In the genomic region with DNA sequence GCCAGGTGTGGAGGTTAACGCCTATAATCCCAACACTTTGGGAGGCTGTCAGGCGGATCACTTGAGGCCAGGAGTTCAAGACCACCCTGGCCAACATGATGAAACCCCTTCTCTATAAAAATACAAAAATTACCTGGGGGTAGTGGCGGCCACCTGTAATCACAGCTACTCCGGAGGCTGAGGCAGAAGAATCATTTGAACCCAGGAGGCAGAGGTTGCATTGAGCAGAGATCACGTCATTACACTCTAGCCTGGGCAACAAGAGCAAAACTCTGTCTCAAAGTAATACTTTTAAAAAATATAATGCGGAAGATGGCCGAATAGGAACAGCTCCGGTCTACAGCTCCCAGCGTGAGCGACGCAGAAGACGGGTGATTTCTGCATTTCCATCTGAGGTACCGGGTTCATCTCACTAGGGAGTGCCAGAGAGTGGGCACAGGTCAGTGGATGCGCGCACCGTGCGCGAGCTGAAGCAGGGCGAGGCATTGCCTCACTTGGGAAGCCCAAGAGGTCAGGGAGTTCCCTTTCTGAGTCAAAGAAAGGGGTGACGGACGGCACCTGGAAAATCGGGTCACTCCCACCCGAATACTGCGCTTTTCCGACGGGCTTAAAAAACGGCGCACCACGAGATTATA, we compare ENCODE assay signal across 1 cellular context.
TF ChIP-seq lines count a peak whose summit lies in the region.
"Not testable (repeated sequence)": the region's sequence is repeated elsewhere in the genome, so short reads cannot be mapped to it uniquely, and the experiment has no call there.

No MANE protein-coding gene starts in this region.

TF ChIP-seq in K562, 482 proteins besides CTCF, POLR2A, EP300 and RAD21 (continued from another document):
- TF ChIP-seq ZBTB40 (IDR thresholded peaks at IDR 0.05) (0 out of 2 replicates have a peak, but pooled peaks have one; percentile 7), NRF1 (conservative IDR thresholded peaks at IDR 0.05 in 1 of 2, IDR thresholded peaks at IDR 0.05 in 1 of 2) (peak; percentile 58 to 62), ATF7 (IDR thresholded peaks at IDR 0.05) (0 out of 2 replicates have a peak, but pooled peaks have one; percentile 15), ATF1 (tag; IDR thresholded peaks at IDR 0.05) (0 out of 2 replicates have a peak, but pooled peaks have one; percentile 9)
- not testable (repeated sequence) for TF ChIP-seq ZBTB40, ATF1 (CRISPR knock-in tag; IDR thresholded peaks at IDR 0.05)
